In the genomic region with DNA sequence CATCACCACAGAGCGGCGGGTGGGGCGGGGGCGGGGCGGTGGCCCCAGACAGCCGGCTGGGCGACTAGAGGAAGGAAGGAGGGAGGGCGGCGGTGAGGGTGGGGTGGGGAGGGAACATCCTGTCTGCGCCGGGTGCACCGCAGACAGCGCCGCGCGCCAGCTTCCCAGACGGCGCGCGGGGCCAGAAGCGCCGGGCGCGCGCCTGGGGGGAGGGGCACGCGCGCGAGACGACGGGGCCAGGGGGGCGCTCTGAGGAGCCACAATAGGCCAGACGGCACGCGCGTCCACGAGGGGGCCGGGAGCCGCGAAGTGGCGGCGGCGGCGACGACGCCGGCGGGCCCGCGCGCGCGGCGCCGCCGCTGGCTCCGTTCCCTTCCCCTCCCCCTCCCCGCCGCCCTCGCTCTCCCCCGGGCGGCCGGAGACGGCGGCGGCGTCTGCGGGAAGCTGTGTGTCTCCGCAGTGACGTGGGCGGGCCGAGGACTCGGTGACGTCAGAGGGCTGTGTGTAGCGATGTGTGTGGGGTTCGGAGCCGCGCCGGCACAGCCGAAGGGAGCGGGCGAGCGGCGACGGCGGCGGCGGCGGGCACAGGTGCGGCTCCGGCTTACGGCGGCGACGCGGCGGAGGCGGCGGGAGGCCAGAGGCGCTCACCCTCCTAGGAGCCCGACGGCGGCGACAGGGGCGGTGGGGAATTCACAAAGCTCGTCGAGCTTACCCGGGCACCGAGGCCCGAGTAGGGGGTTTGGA, we compare ENCODE assay signal across 8 cellular contexts. TPM values are rescaled to one million over a fixed set of nuclear protein-coding genes. Genes with fewer than 3 reads are reported as not detected.
DNase-seq lines count a peak whose midpoint lies in the region; ATAC-seq and TF ChIP-seq lines count a peak whose summit lies in the region.

SKIL (plus strand) TSS at position 540 of the 744 bp plus-strand sequence. CDS start 2,617 bp downstream, outside the sequence.

- H3K4me3 ChIP-seq in H7 (ENCODE audit: insufficient read depth, low read depth, low read length) = peak within 1 kb of the TSS; percentile 95
- peak within 1 kb of the TSS; percentile 90 for H3K4me3 ChIP-seq in Loucy (ENCODE audit: low read length, poor library complexity, severe bottlenecking)

- H2AFZ ChIP-seq in Loucy (ENCODE audit: low read length) = peak within 1 kb of the TSS; percentile 83

- peak within 1 kb of the TSS; percentile 99 to 100 (median 100) for H3K27ac Mint-ChIP-seq in nephron

- peaks cover 35% of the 10 kb centered on the region for H3K79me2 ChIP-seq in Loucy (ENCODE audit: insufficient read depth, low read length)

- TF ChIP-seq CTCF in Loucy (conservative IDR thresholded peaks at IDR 0.05; ENCODE audit: low read length) = no peak
- no peak for TF ChIP-seq CTCF in nephron (IDR thresholded peaks at IDR 0.05; ENCODE audit: unreplicated experiment in 3 of 3)

- H3K36me3 ChIP-seq in H7 (replicated peaks; ENCODE audit: control insufficient read depth, insufficient read depth, low read length) (peaks cover 20% of the 10 kb centered on the region), Loucy (ENCODE audit: insufficient read depth, low read length) (no peaks in the 10 kb centered on the region)

- peak within 1 kb of the TSS; percentile 88 for H3K9ac ChIP-seq in Loucy (ENCODE audit: low read depth, low read length, poor library complexity, severe bottlenecking)

- ATAC-seq in stimulated activated naive CD8-positive, alpha-beta T cell treated with anti-CD3 and anti-CD28 coated beads, Interleukin-15, Interleukin-2, amounts not matched to agents 100 U/mL and 50 U/mL, for 24 hours = peak; percentile 77

- H3K4me1 ChIP-seq in Loucy (ENCODE audit: insufficient read depth, low read length, poor library complexity, severe bottlenecking) = peaks cover 47% of the 10 kb centered on the region

- H3K4me1 Mint-ChIP-seq in nephron = peaks cover 61% of the 10 kb centered on the region

- DNase-seq in EL (peak; percentile 96), H7 (peak; percentile 91), fibroblast of peridontal ligament (ENCODE audit: extremely low read depth) (peak; percentile 91)
- DNase-seq in activated T-helper 9 cell treated with anti-CD3 and anti-CD28 coated beads, Interleukin-2, amount 50 U/mL, for 16 hours (ENCODE audit: low read depth) = peak; percentile 93
- peak; percentile 96 for DNase-seq in stimulated activated naive CD8-positive, alpha-beta T cell treated with anti-CD3 and anti-CD28 coated beads, Interleukin-15, Interleukin-2, amounts not matched to agents 100 U/mL and 50 U/mL, for 24 hours

- peaks cover 2% of the 10 kb centered on the region for H3K9me3 Mint-ChIP-seq in nephron

- H4K20me1 ChIP-seq in Loucy (ENCODE audit: insufficient read depth, low read length, poor library complexity, severe bottlenecking) = peaks cover 7% of the 10 kb centered on the region

- H3K36me3 Mint-ChIP-seq in nephron (ENCODE audit: low read depth) = peaks cover 37% of the 10 kb centered on the region

- peak within 1 kb of the TSS; percentile 94 to 97 (median 96) for H3K4me3 Mint-ChIP-seq in nephron

- H3K27me3 ChIP-seq in H7 (ENCODE audit: control insufficient read depth, insufficient read depth, low read length) = no peaks in the 10 kb centered on the region
- no peaks in the 10 kb centered on the region for H3K27me3 ChIP-seq in Loucy (ENCODE audit: insufficient read depth, low read length, poor library complexity, severe bottlenecking)

- H3K27me3 Mint-ChIP-seq in nephron (ENCODE audit: low read depth) = no peaks in the 10 kb centered on the region

- peak within 1 kb of the TSS; percentile 76 for H3K4me2 ChIP-seq in Loucy (ENCODE audit: low read depth, low read length, poor library complexity, severe bottlenecking)

- no peaks in the 10 kb centered on the region for H3K9me3 ChIP-seq in Loucy (ENCODE audit: insufficient read depth, low read depth, low read length)

- no peaks in the 10 kb centered on the region for H3K9me2 ChIP-seq in Loucy (replicated peaks; ENCODE audit: low read depth, low read length)

- H3F3A ChIP-seq in Loucy (ENCODE audit: low read depth) = 0 out of 2 replicates have a peak, but pooled peaks cover 8% of the 10 kb centered on the region

- peak; percentile 70 for TF ChIP-seq POLR2A in Raji (IDR thresholded peaks at IDR 0.05; ENCODE audit: insufficient read depth, low read depth, low read length)

RNA-seq across cellular contexts. Expression of gene SKIL, which starts in this region (rescaled TPM):
- total RNA-seq in H7 (2014; rRNA removed; shearing (Covaris generic)) = 102 and 165 TPM in 2 replicates

Comparison
In these comparisons a context has a peak if more than half of its experiments do, and no peak if none do; other contexts are left out.
1. Peak in every context shown above with its lines: DNase-seq, ATAC-seq and H3K4me3 ChIP-seq.